Comparison of ENCODE assay signal across 9 cellular contexts in the genomic region with DNA sequence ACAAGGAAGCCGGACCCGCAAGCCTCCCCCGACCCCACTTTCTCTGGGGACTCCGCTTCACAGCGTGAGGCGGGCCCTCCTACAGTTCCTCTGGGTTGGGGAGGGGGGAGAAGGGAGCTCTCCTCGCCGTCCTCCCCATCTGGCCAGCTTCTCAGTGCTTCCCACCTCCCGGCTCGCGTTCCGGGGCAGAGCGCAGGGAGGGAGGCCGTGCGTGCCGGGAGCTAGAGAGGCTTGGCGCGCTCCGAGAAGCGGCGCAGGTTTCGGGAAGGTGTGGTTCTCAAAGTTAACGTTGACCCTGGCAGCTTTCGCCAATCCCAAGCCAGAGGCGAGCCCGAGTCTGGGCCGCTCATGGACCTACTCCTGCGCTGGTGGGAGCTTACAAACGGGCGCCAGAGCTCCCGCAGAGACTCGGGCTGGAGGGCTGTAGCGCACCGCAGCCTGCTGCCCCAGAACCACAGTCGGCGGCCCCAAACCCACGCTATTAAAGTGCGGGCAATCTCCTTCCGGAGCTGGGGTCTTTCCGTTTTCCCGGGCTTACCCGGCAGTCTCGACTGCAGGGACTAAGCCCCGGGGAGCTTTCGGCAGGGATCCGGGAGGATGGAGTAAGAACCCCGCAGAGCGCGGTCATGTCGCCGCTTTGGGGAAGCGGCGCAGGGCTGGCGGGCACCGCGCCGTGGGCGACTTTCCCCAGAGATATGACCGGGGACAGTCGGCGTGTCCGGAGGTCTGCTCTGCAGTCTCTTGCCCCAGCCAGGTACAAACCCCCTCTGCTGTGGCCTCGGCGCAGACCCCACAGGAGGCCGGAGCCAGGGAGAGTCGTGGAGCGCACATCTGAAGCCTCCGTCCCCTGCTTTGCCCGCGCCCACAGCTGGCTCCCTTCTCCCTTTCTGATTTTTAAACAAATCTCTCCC. TPM values are rescaled to one million over a fixed set of nuclear protein-coding genes. Genes with fewer than 3 reads are reported as not detected.
DNase-seq lines count a peak whose midpoint lies in the region; ATAC-seq and TF ChIP-seq lines count a peak whose summit lies in the region.
"Had no signal": no experiment of that assay in that cellular context is flagged by ENCODE, and none has a peak within 500 bp of the region (broad histone marks: within the 10 kb centered on the region; RNA-seq: fewer than 3 reads in every experiment).

No MANE protein-coding gene starts in this region.

- 0 to 1% methylated on average over 70 of the region's 70 CpGs for WGBS in heart right ventricle, 2 donors

- H3K27me3 ChIP-seq in BJ (ENCODE audit: control insufficient read depth, insufficient read depth, low read length): no peaks in the 10 kb centered on the region; the same call in 1 of the 2 replicates
- H3K27me3 ChIP-seq in heart right ventricle: peaks cover 0 to 59% (median 30%) of the 10 kb centered on the region in 7 donors
- no peaks in the 10 kb centered on the region for H3K27me3 ChIP-seq in parathyroid adenoma (ENCODE audit: control insufficient read depth, insufficient read depth, low read length)

- H3K27ac ChIP-seq in heart right ventricle (peak overlapping the region in 9 of 10 donors; percentile 63 to 89 (median 80)), parathyroid adenoma (peak overlapping the region; percentile 30)

- TF ChIP-seq CTCF in BJ (IDR thresholded peaks at IDR 0.05; ENCODE audit: insufficient read depth, low read depth, low read length) (no peak), heart right ventricle (IDR thresholded peaks at IDR 0.05) (no peak), parathyroid adenoma (IDR thresholded peaks at IDR 0.05) (no peak)

- H3K36me3 ChIP-seq in BJ (ENCODE audit: control insufficient read depth, insufficient read depth, low read length): no peaks in the 10 kb centered on the region
- H3K36me3 ChIP-seq in heart right ventricle: no peaks in the 10 kb centered on the region
- no peaks in the 10 kb centered on the region for H3K36me3 ChIP-seq in parathyroid adenoma (ENCODE audit: control insufficient read depth, insufficient read depth, low read length)

- ATAC-seq in SK-N-SH treated with all-trans-retinoic acid at 6 μM for 48 hours: peak; percentile 5
- peak in 7 of 8 donors; percentile 9 to 29 (median 16) for ATAC-seq in heart right ventricle
- ATAC-seq in GM21576 (IDR thresholded peaks at IDR 0.05; ENCODE audit: unreplicated experiment): no peak

- DNase-seq in BJ (ENCODE audit: low read depth) (no peak), heart right ventricle (peak; percentile 10 to 21), ureter (ENCODE audit: low spot score) (no peak), NCI-H2081 (lab: John Stamatoyannopoulos, UW) (no peak), LoVo (ENCODE audit: low spot score) (no peak)
- DNase-seq: stimulated activated naive CD4-positive, alpha-beta T cell treated with Interleukin-2 at 50 U/mL for 16 hours had no signal

- H3K9me3 ChIP-seq in heart right ventricle: no peaks in the 10 kb centered on the region
- no peaks in the 10 kb centered on the region for H3K9me3 ChIP-seq in parathyroid adenoma (ENCODE audit: control insufficient read depth, low read length)

- POLR2A ChIA-PET in BJ (lab: Charles Lee): interaction anchor here (0.6 to 1.0 kb wide), 2 partner anchors 191 to 343 kb away, joined by 3 to 4 read pairs; no protein-coding TSS in a partner anchor

- peak overlapping the region; percentile 76 for H3K4me2 ChIP-seq in parathyroid adenoma (ENCODE audit: low read length)

- CTCF ChIA-PET in BJ (lab: Yijun Ruan, JAX): interaction anchor here (0.9 to 2.1 kb wide), 5 partner anchors 49 to 1152 kb away, joined by 3 to 9 read pairs (median 3); no protein-coding TSS in a partner anchor

- intact Hi-C loops in heart right ventricle (cut with DNase I): loop anchor here in 5 of 10 donors (5.0 to 10.0 kb wide), 6 partner anchors 56 to 1151 kb away; no protein-coding TSS in a partner anchor

- peak overlapping the region; percentile 64 for H3K4me3 ChIP-seq in BJ (ENCODE audit: low read depth, low read length)
- H3K4me3 ChIP-seq in heart right ventricle: peak overlapping the region; percentile 45 to 72 (median 64)
- peak overlapping the region; percentile 68 for H3K4me3 ChIP-seq in parathyroid adenoma (ENCODE audit: low read depth, low read length)

- H3K4me1 ChIP-seq in heart right ventricle (peaks cover 0 to 39% (median 15%) of the 10 kb centered on the region in 9 donors), parathyroid adenoma (no peaks in the 10 kb centered on the region)

- no peak overlapping the region for H3K9ac ChIP-seq in parathyroid adenoma

- H2AFZ ChIP-seq in parathyroid adenoma: peak overlapping the region; percentile 45

- H3K79me2 ChIP-seq in parathyroid adenoma: no peaks in the 10 kb centered on the region

TF ChIP-seq in SK-N-SH treated with all-trans-retinoic acid at 6 μM for 48 hours, 23 proteins besides CTCF, POLR2A, EP300 and RAD21 (continues in another document):
- TF ChIP-seq TOX (CRISPR knock-in tag; IDR thresholded peaks at IDR 0.05; ENCODE audit: borderline replicate concordance) (no peak), CSDC2 (CRISPR knock-in tag; IDR thresholded peaks at IDR 0.05) (no peak), ZNF565 (CRISPR knock-in tag; conservative IDR thresholded peaks at IDR 0.05; ENCODE audit: low read depth) (no peak), BACH2 (CRISPR knock-in tag; IDR thresholded peaks at IDR 0.05; ENCODE audit: borderline replicate concordance) (no peak), TSHZ2 (CRISPR knock-in tag; IDR thresholded peaks at IDR 0.05) (no peak), ISL1 (CRISPR knock-in tag; IDR thresholded peaks at IDR 0.05) (no peak), OSR1 (CRISPR knock-in tag; IDR thresholded peaks at IDR 0.05) (no peak), ZFP3 (CRISPR knock-in tag; IDR thresholded peaks at IDR 0.05) (no peak), ARNTL (CRISPR knock-in tag; IDR thresholded peaks at IDR 0.05; ENCODE audit: borderline replicate concordance, low read depth) (no peak), ZC3H10 (CRISPR knock-in tag; IDR thresholded peaks at IDR 0.05) (no peak), SNAI2 (CRISPR knock-in tag; IDR thresholded peaks at IDR 0.05) (no peak), ZFP30 (CRISPR knock-in tag; IDR thresholded peaks at IDR 0.05) (no peak), PPARA (CRISPR knock-in tag; IDR thresholded peaks at IDR 0.05; ENCODE audit: borderline replicate concordance) (no peak)
- TF ChIP-seq, protein P1, sequence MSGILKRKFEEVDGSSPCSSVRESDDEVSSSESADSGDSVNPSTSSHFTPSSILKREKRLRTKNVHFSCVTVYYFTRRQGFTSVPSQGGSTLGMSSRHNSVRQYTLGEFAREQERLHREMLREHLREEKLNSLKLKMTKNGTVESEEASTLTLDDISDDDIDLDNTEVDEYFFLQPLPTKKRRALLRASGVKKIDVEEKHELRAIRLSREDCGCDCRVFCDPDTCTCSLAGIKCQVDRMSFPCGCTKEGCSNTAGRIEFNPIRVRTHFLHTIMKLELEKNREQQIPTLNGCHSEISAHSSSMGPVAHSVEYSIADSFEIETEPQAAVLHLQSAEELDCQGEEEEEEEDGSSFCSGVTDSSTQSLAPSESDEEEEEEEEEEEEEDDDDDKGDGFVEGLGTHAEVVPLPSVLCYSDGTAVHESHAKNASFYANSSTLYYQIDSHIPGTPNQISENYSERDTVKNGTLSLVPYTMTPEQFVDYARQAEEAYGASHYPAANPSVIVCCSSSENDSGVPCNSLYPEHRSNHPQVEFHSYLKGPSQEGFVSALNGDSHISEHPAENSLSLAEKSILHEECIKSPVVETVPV (CRISPR knock-in tag; IDR thresholded peaks at IDR 0.05): no peak
- TF ChIP-seq, protein P2, sequence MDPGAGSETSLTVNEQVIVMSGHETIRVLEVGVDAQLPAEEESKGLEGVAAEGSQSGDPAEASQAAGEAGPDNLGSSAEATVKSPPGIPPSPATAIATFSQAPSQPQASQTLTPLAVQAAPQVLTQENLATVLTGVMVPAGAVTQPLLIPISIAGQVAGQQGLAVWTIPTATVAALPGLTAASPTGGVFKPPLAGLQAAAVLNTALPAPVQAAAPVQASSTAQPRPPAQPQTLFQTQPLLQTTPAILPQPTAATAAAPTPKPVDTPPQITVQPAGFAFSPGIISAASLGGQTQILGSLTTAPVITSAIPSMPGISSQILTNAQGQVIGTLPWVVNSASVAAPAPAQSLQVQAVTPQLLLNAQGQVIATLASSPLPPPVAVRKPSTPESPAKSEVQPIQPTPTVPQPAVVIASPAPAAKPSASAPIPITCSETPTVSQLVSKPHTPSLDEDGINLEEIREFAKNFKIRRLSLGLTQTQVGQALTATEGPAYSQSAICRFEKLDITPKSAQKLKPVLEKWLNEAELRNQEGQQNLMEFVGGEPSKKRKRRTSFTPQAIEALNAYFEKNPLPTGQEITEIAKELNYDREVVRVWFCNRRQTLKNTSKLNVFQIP (CRISPR knock-in tag; IDR thresholded peaks at IDR 0.05; ENCODE audit: borderline replicate concordance, low read depth): no peak

RNA-seq across cellular contexts. Expression of gene CDH11, which starts 0.8 kb away (rescaled TPM):
- polyA plus RNA-seq in BJ (2011; rRNA removed) (498 and 589 TPM in 2 replicates), heart right ventricle (1 to 10 TPM; 1.7 to 3.2 TPM)
- polyA minus RNA-seq in BJ (2011; rRNA and poly(A)+ RNA removed): 706 and 777 TPM in 2 replicates
- total RNA-seq in heart right ventricle (10 to 100 TPM in 5 of 10 donors, 1 to 10 TPM in 5; 4.0 to 29.6 (median 8.5) TPM), ureter (98.3 TPM)

Comparison
In these comparisons a context has a peak if more than half of its experiments do, and no peak if none do; other contexts are left out.
1. DNase-seq: peak in heart right ventricle (2 of 2); none in BJ (single experiment), ureter (single experiment), NCI-H2081 (0 of 2) and LoVo (single experiment).
2. Peak in every context shown above with its lines, with median percentiles within 50 percentile points of each other: H3K4me3 ChIP-seq.